Comparison of ENCODE assay signal across 8 cellular contexts in genomic region chr3:152298393-152299242, GRCh38.
DNase-seq lines count a peak whose midpoint lies in the region; ATAC-seq, FAIRE-seq and TF ChIP-seq lines count a peak whose summit lies in the region.

No MANE protein-coding gene starts in this region.

- H3K9ac ChIP-seq in endocrine pancreas (ENCODE audit: control insufficient read depth, insufficient read depth, low read length) = peak overlapping the region; percentile 66

- no peaks in the 10 kb centered on the region for H3K36me3 ChIP-seq in endocrine pancreas (ENCODE audit: control insufficient read depth, insufficient read depth, low read length)

- H3K4me3 ChIP-seq in AG04449 (ENCODE audit: low read depth, low read length) (peak overlapping the region; percentile 44), endocrine pancreas (ENCODE audit: control insufficient read depth, insufficient read depth, low read length) (peak overlapping the region; percentile 93)

- H3K27me3 ChIP-seq in endocrine pancreas (ENCODE audit: control insufficient read depth, insufficient read depth, low read length) = no peaks in the 10 kb centered on the region

- no peak for TF ChIP-seq CTCF in AG04449 (IDR thresholded peaks at IDR 0.05; ENCODE audit: insufficient read depth, low read length, missing control alignments)

- no peaks in the 10 kb centered on the region for H3K9me3 ChIP-seq in endocrine pancreas (ENCODE audit: control insufficient read depth, low read length)

- peaks cover 30% of the 10 kb centered on the region for H3K4me1 ChIP-seq in endocrine pancreas (ENCODE audit: control insufficient read depth, insufficient read depth, low read length)

- CTCF ChIA-PET in AG04449 (lab: Yijun Ruan, JAX) = interaction anchor here (5.8 kb wide), 1 partner anchor 226 kb away, joined by 20 read pairs; no protein-coding TSS in a partner anchor

- DNase-seq in AG04449 (ENCODE audit: low read depth, low spot score) (peak; percentile 97), GM18507 (ENCODE audit: extremely low spot score, insufficient read length, low read depth) (peak; percentile 8), NCI-H2196 treated with DMSO at 0.1 percent for 48 hours (lab: John Stamatoyannopoulos, UW; ENCODE audit: unreplicated experiment) (peak; percentile 70), middle frontal gyrus (ENCODE audit: extremely low spot score, low spot score) (peak; percentile 43), superior temporal gyrus (ENCODE audit: extremely low spot score) (peak; percentile 88)
- peak; percentile 69 for DNase-seq in activated CD4-positive, alpha-beta T cell treated with anti-CD3 and anti-CD28 coated beads for 48 hours

- peak; percentile 67 for ATAC-seq in HG03060 (IDR thresholded peaks at IDR 0.05; ENCODE audit: low read depth, unreplicated experiment)

- peak; percentile 83 for FAIRE-seq in GM18507 (lab: Jason Lieb, UNC)

- POLR2A ChIA-PET in AG04449 (lab: Yijun Ruan, JAX) = interaction anchor here (1.5 kb wide), 1 partner anchor 26 kb away, joined by 5 read pairs; no protein-coding TSS in a partner anchor

Comparison
In these comparisons a context has a peak if more than half of its experiments do, and no peak if none do; other contexts are left out.
1. Peak in every context shown above with its lines: DNase-seq, ATAC-seq and H3K4me3 ChIP-seq.
2. DNase-seq: peak in every context shown above with its lines; median percentile 97 in AG04449; 88 in superior temporal gyrus; 70 in NCI-H2196 treated with DMSO at 0.1 percent for 48 hours; 69 in activated CD4-positive, alpha-beta T cell treated with anti-CD3 and anti-CD28 coated beads for 48 hours; 43 in middle frontal gyrus; 8 in GM18507.